Comparison of ENCODE assay signal across 10 cellular contexts in the genomic region with DNA sequence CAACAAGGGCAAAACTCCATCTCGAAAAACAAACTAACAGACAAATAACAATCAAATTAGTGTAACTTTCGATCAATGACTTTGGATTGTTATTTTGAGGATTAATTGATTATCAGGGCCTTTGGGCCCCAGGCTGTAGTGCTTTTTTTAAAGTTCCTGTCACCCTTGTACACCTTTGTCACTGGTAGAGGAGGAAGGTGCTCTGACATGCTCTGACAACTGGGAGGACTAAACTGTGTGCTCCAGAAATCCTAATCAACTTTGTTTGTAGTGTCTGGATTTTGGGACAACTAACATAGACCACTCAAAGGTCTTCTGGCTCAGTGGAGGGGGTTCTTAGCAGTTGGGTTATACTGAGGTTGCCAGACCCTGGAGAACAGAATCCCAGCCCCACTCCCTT. TPM values are rescaled to one million over a fixed set of nuclear protein-coding genes. Genes with fewer than 3 reads are reported as not detected.
DNase-seq lines count a peak whose midpoint lies in the region; ATAC-seq and TF ChIP-seq lines count a peak whose summit lies in the region.
"Had no signal": no experiment of that assay in that cellular context is flagged by ENCODE, and none has a peak within 500 bp of the region (broad histone marks: within the 10 kb centered on the region; RNA-seq: fewer than 3 reads in every experiment).

No MANE protein-coding gene starts in this region.

- peak overlapping the region; percentile 96 for H3K4me3 Mint-ChIP-seq in neural crest cell

- H3K9ac ChIP-seq in endocrine pancreas (ENCODE audit: control insufficient read depth, insufficient read depth, low read length), result peak overlapping the region; percentile 92

- no peaks in the 10 kb centered on the region for H3K36me3 ChIP-seq in endocrine pancreas (ENCODE audit: control insufficient read depth, insufficient read depth, low read length)

- TF ChIP-seq POLR2A in NB4 (IDR thresholded peaks at IDR 0.05; ENCODE audit: extremely low read depth, insufficient read length), result no peak

- no peaks in the 10 kb centered on the region for H3K27me3 Mint-ChIP-seq in neural crest cell (ENCODE audit: low read depth)

- H3K4me1 Mint-ChIP-seq in neural crest cell, result peaks cover 54% of the 10 kb centered on the region

- H3K36me3 Mint-ChIP-seq in neural crest cell (ENCODE audit: low read depth), result no peaks in the 10 kb centered on the region

- no peaks in the 10 kb centered on the region for H3K4me1 ChIP-seq in endocrine pancreas (ENCODE audit: control insufficient read depth, insufficient read depth, low read length)

- TF ChIP-seq CTCF in C4-2B (conservative IDR thresholded peaks at IDR 0.05) (no peak), NB4 (IDR thresholded peaks at IDR 0.05; ENCODE audit: low read depth, low read length) (no peak), neural crest cell (conservative IDR thresholded peaks at IDR 0.05) (no peak)

- H3K9me3 Mint-ChIP-seq in neural crest cell, result no peaks in the 10 kb centered on the region

- DNase-seq in NB4 (ENCODE audit: low read depth) (no peak), neural crest cell (ENCODE audit: low read depth, low spot score) (no peak), SHP77 (lab: John Stamatoyannopoulos, UW) (no peak), NCI-H524 treated with DMSO at 0.1 percent for 48 hours (lab: John Stamatoyannopoulos, UW) (no peak)
- DNase-seq: activated CD8-positive, alpha-beta memory T cell treated with anti-CD3 and anti-CD28 coated beads, Interleukin-2, amount 50 U/mL, for 48 hours had no signal

- ATAC-seq in esophagus mucosa (no peak), HG03196 (IDR thresholded peaks at IDR 0.05; ENCODE audit: unreplicated experiment) (no peak)

- peak overlapping the region; percentile 3 for H3K27ac Mint-ChIP-seq in neural crest cell (ENCODE audit: unreplicated experiment)

- no peaks in the 10 kb centered on the region for H3K27me3 ChIP-seq in endocrine pancreas (ENCODE audit: control insufficient read depth, insufficient read depth, low read length)

- H3K9me3 ChIP-seq in endocrine pancreas (ENCODE audit: control insufficient read depth, low read length), result no peaks in the 10 kb centered on the region

- H3K27ac ChIP-seq in C4-2B, result peak overlapping the region; percentile 95

- H3K4me3 ChIP-seq in NB4 (ENCODE audit: low read depth, low read length) (peak overlapping the region; percentile 90), endocrine pancreas (ENCODE audit: control insufficient read depth, insufficient read depth, low read length) (peak overlapping the region; percentile 56)

RNA-seq across cellular contexts. Expression of a gene that starts 1.8 kb away (rescaled TPM):
- total RNA-seq in neural crest cell (181 and 188 TPM in 2 replicates), esophagus mucosa (647 TPM)

RNA-seq across cellular contexts. Expression of a gene that starts 46.5 kb away (rescaled TPM):
- total RNA-seq in neural crest cell (not detected in 2 replicates), esophagus mucosa (0.60 TPM)
- total RNA-seq: M059J had no signal
